ENCODE assay signal across 8 cellular contexts in genomic region chr11:66857234-66857926, GRCh38. TPM values are rescaled to one million over a fixed set of nuclear protein-coding genes. Genes with fewer than 3 reads are reported as not detected.
DNase-seq lines count a peak whose midpoint lies in the region; ATAC-seq and TF ChIP-seq lines count a peak whose summit lies in the region.

No MANE protein-coding gene starts in this region.

- H3K4me3 ChIP-seq in NT2/D1 (ENCODE audit: insufficient read length, low read depth) (peak overlapping the region; percentile 85), psoas muscle (peak overlapping the region; percentile 76)

- H3K36me3 Mint-ChIP-seq in endothelial cell (ENCODE audit: low read depth, unreplicated experiment), result peaks cover 4% of the 10 kb centered on the region

- 54 to 81% (median 71%) methylated on average over 22 to 45 of the region's 47 CpGs for WGBS in psoas muscle, 3 donors

- intact Hi-C loops in psoas muscle (cut with DNase I), result no loop called here

- H3K27me3 Mint-ChIP-seq in endothelial cell (ENCODE audit: unreplicated experiment), result peaks cover 20% of the 10 kb centered on the region

- peaks cover 45% of the 10 kb centered on the region for H3K36me3 ChIP-seq in NT2/D1 (ENCODE audit: insufficient read depth, insufficient read length, low read length)
- H3K36me3 ChIP-seq in psoas muscle (ENCODE audit: insufficient read depth in 1 of 2, low read depth in 1 of 2), result peaks cover 0 to 19% of the 10 kb centered on the region in 2 donors

- H3K27ac ChIP-seq in psoas muscle, result peak overlapping the region; percentile 90

- DNase-seq in NCI-H748 (lab: John Stamatoyannopoulos, UW; ENCODE audit: unreplicated experiment), result peak; percentile 26
- no peak for DNase-seq in NCI-H748 treated with DMSO at 0.1 percent for 48 hours (lab: John Stamatoyannopoulos, UW)
- no peak for DNase-seq in NT2/D1 (ENCODE audit: low read depth, low spot score)
- no peak for DNase-seq in endothelial cell (ENCODE audit: low spot score)
- DNase-seq in psoas muscle, result no peak
- no peak for DNase-seq in ureter (ENCODE audit: low spot score)
- no peak for DNase-seq in COLO829 (ENCODE audit: low spot score)
- DNase-seq in NCI-H1436 (lab: John Stamatoyannopoulos, UW), result no peak

- no peaks in the 10 kb centered on the region for H3K27me3 ChIP-seq in NT2/D1 (ENCODE audit: insufficient read depth, insufficient read length)
- no peaks in the 10 kb centered on the region for H3K27me3 ChIP-seq in psoas muscle (ENCODE audit: insufficient read depth in 3 of 3, low read length in 2 of 3)

- peaks cover 4% of the 10 kb centered on the region for H3K4me1 Mint-ChIP-seq in endothelial cell (ENCODE audit: unreplicated experiment)

- H3K4me1 ChIP-seq in NT2/D1 (ENCODE audit: insufficient read depth, insufficient read length) (peaks cover 25% of the 10 kb centered on the region), psoas muscle (peaks cover 3% of the 10 kb centered on the region)

- TF ChIP-seq CTCF in endothelial cell (IDR thresholded peaks at IDR 0.05; ENCODE audit: unreplicated experiment), result no peak
- TF ChIP-seq CTCF in psoas muscle (IDR thresholded peaks at IDR 0.05), result no peak

- peak overlapping the region; percentile 85 for H3K4me3 Mint-ChIP-seq in endothelial cell (ENCODE audit: unreplicated experiment)

- ATAC-seq in psoas muscle, result no peak

- no peak overlapping the region for H3K27ac Mint-ChIP-seq in endothelial cell (ENCODE audit: unreplicated experiment)

- H3K9me3 Mint-ChIP-seq in endothelial cell (ENCODE audit: unreplicated experiment), result no peaks in the 10 kb centered on the region

- peak overlapping the region; percentile 92 for H3K9ac ChIP-seq in NT2/D1 (ENCODE audit: insufficient read length, low read depth)

- H3K9me3 ChIP-seq in NT2/D1 (ENCODE audit: insufficient read depth, low read length), result no peaks in the 10 kb centered on the region
- H3K9me3 ChIP-seq in psoas muscle, result no peaks in the 10 kb centered on the region

RNA-seq across cellular contexts. Expression of gene LRFN4, which starts 0.5 kb away (rescaled TPM):
- 21.4 TPM for total RNA-seq in endothelial cell (ENCODE audit: unreplicated experiment)
- total RNA-seq in psoas muscle, result 10 to 100 TPM in 3 of 4 donors, 1 to 10 TPM in 1; 7.4 to 11.8 (median 10.7) TPM
- polyA plus RNA-seq in psoas muscle, result 10 to 100 TPM in 2 of 3 donors, 1 to 10 TPM in 1; 8.5 to 16.6 (median 15.3) TPM
- 18.3 TPM for total RNA-seq in ureter

RNA-seq across cellular contexts. Expression of gene RCE1, which starts 14.1 kb away (rescaled TPM):
- 25.2 TPM for total RNA-seq in endothelial cell (ENCODE audit: unreplicated experiment)
- 1 to 10 TPM; 3.1 to 5.0 (median 4.3) TPM for total RNA-seq in psoas muscle
- polyA plus RNA-seq in psoas muscle, result 10 to 100 TPM in 1 of 3 donors, 1 to 10 TPM in 2; 4.2 to 13.2 (median 5.1) TPM
- total RNA-seq in ureter, result 17.6 TPM
